Comparison of ENCODE assay signal across 22 cellular contexts in the genomic region with DNA sequence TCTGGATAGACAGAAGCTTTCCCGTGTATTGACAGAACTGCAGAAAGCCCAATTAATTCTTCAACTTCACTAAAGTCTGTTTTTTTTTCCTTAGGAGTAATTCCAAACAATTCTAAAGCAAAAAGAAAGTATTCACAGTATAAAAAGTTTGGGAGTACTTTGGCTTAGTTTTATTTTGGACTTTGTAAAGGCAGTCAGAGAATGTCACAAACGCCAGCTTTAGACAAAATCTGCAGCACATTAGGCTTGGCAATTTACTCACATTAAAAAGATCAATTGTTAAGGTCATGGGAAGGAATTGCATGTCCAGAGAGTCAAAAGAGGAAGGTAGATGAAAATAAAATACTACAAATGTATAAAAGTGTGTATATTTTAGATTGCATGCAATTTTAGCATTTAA. TPM values are rescaled to one million over a fixed set of nuclear protein-coding genes. Genes with fewer than 3 reads are reported as not detected.
DNase-seq lines count a peak whose midpoint lies in the region; ATAC-seq, FAIRE-seq and TF ChIP-seq lines count a peak whose summit lies in the region.
"Had no signal": no experiment of that assay in that cellular context is flagged by ENCODE, and none has a peak within 500 bp of the region (broad histone marks: within the 10 kb centered on the region; RNA-seq: fewer than 3 reads in every experiment).

No MANE protein-coding gene starts in this region.

- H3K27me3 ChIP-seq in liver (ENCODE audit: control insufficient read depth in 4 of 4, insufficient read depth in 4 of 4, low read length in 3 of 4) (no peaks in the 10 kb centered on the region), HepG2 (ENCODE audit: control insufficient read depth in 1 of 2, insufficient read depth in 2 of 2, low read length in 2 of 2) (no peaks in the 10 kb centered on the region)
- H3K27me3 ChIP-seq: BLaER1 had no signal

- no peak overlapping the region for H3K4me3 Mint-ChIP-seq in neural crest cell
- H3K4me3 Mint-ChIP-seq in activated T-helper 17 cell treated with anti-CD3 and anti-CD28 coated beads, Interleukin-2, amount 50 U/mL, for 72 hours = no peak overlapping the region
- no peak overlapping the region for H3K4me3 Mint-ChIP-seq in natural killer cell treated with Interleukin-12 subunit alpha and Interleukin-12 subunit beta and Interleukin-15 and Interleukin-18, amount 100 ng/mL, for 72 hours
- H3K4me3 Mint-ChIP-seq: B cell; CD4-positive, CD25-positive, alpha-beta regulatory T cell; CD8-positive, alpha-beta T cell had no signal

- H3K36me3 Mint-ChIP-seq in neural crest cell (ENCODE audit: low read depth) = peaks cover 13% of the 10 kb centered on the region
- H3K36me3 Mint-ChIP-seq in activated T-helper 17 cell treated with anti-CD3 and anti-CD28 coated beads, Interleukin-2, amount 50 U/mL, for 72 hours (ENCODE audit: low read depth) = no peaks in the 10 kb centered on the region
- no peaks in the 10 kb centered on the region for H3K36me3 Mint-ChIP-seq in natural killer cell treated with Interleukin-12 subunit alpha and Interleukin-12 subunit beta and Interleukin-15 and Interleukin-18, amount 100 ng/mL, for 72 hours
- H3K36me3 Mint-ChIP-seq: CD4-positive, CD25-positive, alpha-beta regulatory T cell; CD8-positive, alpha-beta T cell had no signal

- H3K4me2 ChIP-seq in HepG2 (ENCODE audit: low read depth, low read length) = no peak overlapping the region
- H3K4me2 ChIP-seq: BLaER1 had no signal

- in situ Hi-C loops in HepG2 (cut with HindIII; ENCODE audit: extremely low pct_ligation_motif_present, low pct_unique_long_range_greater_than_20kb) = no loop called here

- H4K20me1 ChIP-seq in HepG2 (ENCODE audit: insufficient read depth, low read length) = no peaks in the 10 kb centered on the region
- H4K20me1 ChIP-seq: BLaER1 had no signal

- FAIRE-seq in HepG2 (lab: Jason Lieb, UNC) = no peak
- FAIRE-seq: A204.1, G401.6, GM12892, H1 had no signal

- no peak overlapping the region for H3K4me3 ChIP-seq in liver (ENCODE audit: low read depth in 1 of 3, low read length in 3 of 3)
- no peak overlapping the region for H3K4me3 ChIP-seq in HepG2 (replicated peaks in 1 of 3; ENCODE audit: insufficient read depth in 1 of 3, low read depth in 2 of 3, low read length in 3 of 3)
- H3K4me3 ChIP-seq: BLaER1, GM23248 had no signal

- CTCF ChIA-PET in HepG2 (lab: Yijun Ruan, JAX; ENCODE audit: low intra/inter-chr PET ratio, low total read pairs) = no interaction called here

- H3K36me3 ChIP-seq in liver (ENCODE audit: control insufficient read depth in 4 of 4, insufficient read depth in 3 of 4, low read depth in 1 of 4, low read length in 3 of 4) (no peaks in the 10 kb centered on the region), HepG2 (replicated peaks in 1 of 2; ENCODE audit: control insufficient read depth in 1 of 2, insufficient read depth in 2 of 2, low read length in 2 of 2) (no peaks in the 10 kb centered on the region)
- H3K36me3 ChIP-seq: BLaER1 had no signal

- POLR2A ChIA-PET in HepG2 (lab: Yijun Ruan, JAX) = no interaction called here

- peaks cover 4% of the 10 kb centered on the region for H3K9me3 Mint-ChIP-seq in neural crest cell
- H3K9me3 Mint-ChIP-seq in activated T-helper 17 cell treated with anti-CD3 and anti-CD28 coated beads, Interleukin-2, amount 50 U/mL, for 72 hours = no peaks in the 10 kb centered on the region
- H3K9me3 Mint-ChIP-seq in natural killer cell treated with Interleukin-12 subunit alpha and Interleukin-12 subunit beta and Interleukin-15 and Interleukin-18, amount 100 ng/mL, for 72 hours = peaks cover 3% of the 10 kb centered on the region
- H3K9me3 Mint-ChIP-seq: CD4-positive, CD25-positive, alpha-beta regulatory T cell; CD8-positive, alpha-beta T cell had no signal

- H3K9ac ChIP-seq in liver (ENCODE audit: low read depth in 1 of 2, low read length in 2 of 2) = peak overlapping the region in 1 of 2 donors; percentile 1
- H3K9ac ChIP-seq in HepG2 (ENCODE audit: insufficient read depth, low read depth, low read length) = no peak overlapping the region
- H3K9ac ChIP-seq: BLaER1, GM23248 had no signal

- TF ChIP-seq CTCF in liver (IDR thresholded peaks at IDR 0.05; ENCODE audit: low read depth, low read length, missing input control) = no peak
- TF ChIP-seq CTCF in HepG2 (CRISPR knock-in tag; IDR thresholded peaks at IDR 0.05) = no peak
- TF ChIP-seq CTCF in neural crest cell (conservative IDR thresholded peaks at IDR 0.05) = no peak

- TF ChIP-seq EP300 in HepG2 (IDR thresholded peaks at IDR 0.05; ENCODE audit: low read depth in 2 of 2, low read length in 2 of 2) (no peak), HepG2 (CRISPR knock-in tag; IDR thresholded peaks at IDR 0.05; ENCODE audit: borderline replicate concordance) (no peak)

- peak overlapping the region; percentile 70 for H3K27ac Mint-ChIP-seq in neural crest cell (ENCODE audit: unreplicated experiment)
- no peak overlapping the region for H3K27ac Mint-ChIP-seq in activated T-helper 17 cell treated with anti-CD3 and anti-CD28 coated beads, Interleukin-2, amount 50 U/mL, for 72 hours
- no peak overlapping the region for H3K27ac Mint-ChIP-seq in natural killer cell treated with Interleukin-12 subunit alpha and Interleukin-12 subunit beta and Interleukin-15 and Interleukin-18, amount 100 ng/mL, for 72 hours
- H3K27ac Mint-ChIP-seq: B cell; CD4-positive, CD25-positive, alpha-beta regulatory T cell; CD8-positive, alpha-beta T cell had no signal

- no peak for DNase-seq in HepG2 (ENCODE audit: low spot score)
- no peak for DNase-seq in neural crest cell (ENCODE audit: low read depth, low spot score)
- peak; percentile 18 for DNase-seq in retina
- no peak for DNase-seq in natural killer cell treated with Interleukin-12 subunit alpha and Interleukin-12 subunit beta and Interleukin-15 and Interleukin-18, amount 100 ng/mL, for 72 hours (ENCODE audit: low spot score)
- DNase-seq: Caco-2; CD4-positive, CD25-positive, alpha-beta regulatory T cell; CD8-positive, alpha-beta T cell; DMS153; DND-41; GM23248; H7; HCEC 1CT had no signal

- no peak overlapping the region for H2AFZ ChIP-seq in HepG2 (ENCODE audit: low read length)
- H2AFZ ChIP-seq: GM23248 had no signal

- WGBS in liver = 32% methylated on average over 2 of the region's 2 CpGs
- WGBS in HepG2 (ENCODE audit: low lambda C conversion rate) = 0% methylated on average over 2 of the region's 2 CpGs

- no peak for ATAC-seq in HepG2
- ATAC-seq in activated T-helper 17 cell treated with anti-CD3 and anti-CD28 coated beads, Interleukin-2, amount 50 U/mL, for 72 hours (replicated peaks) = no peak
- no peak for ATAC-seq in natural killer cell treated with Interleukin-12 subunit alpha and Interleukin-12 subunit beta and Interleukin-15 and Interleukin-18, amount 100 ng/mL, for 72 hours
- ATAC-seq: CD8-positive, alpha-beta T cell had no signal

- no peaks in the 10 kb centered on the region for H3K9me3 ChIP-seq in liver (ENCODE audit: control insufficient read depth in 4 of 4, low read length in 3 of 4)
- no peaks in the 10 kb centered on the region for H3K9me3 ChIP-seq in HepG2 (ENCODE audit: low read length)
- H3K9me3 ChIP-seq: Caco-2 had no signal

- H3K4me1 Mint-ChIP-seq in neural crest cell = peaks cover 33% of the 10 kb centered on the region
- H3K4me1 Mint-ChIP-seq in activated T-helper 17 cell treated with anti-CD3 and anti-CD28 coated beads, Interleukin-2, amount 50 U/mL, for 72 hours = no peaks in the 10 kb centered on the region
- no peaks in the 10 kb centered on the region for H3K4me1 Mint-ChIP-seq in natural killer cell treated with Interleukin-12 subunit alpha and Interleukin-12 subunit beta and Interleukin-15 and Interleukin-18, amount 100 ng/mL, for 72 hours (ENCODE audit: low read depth in 2 of 2)
- H3K4me1 Mint-ChIP-seq: B cell; CD4-positive, CD25-positive, alpha-beta regulatory T cell had no signal

- intact Hi-C loops in HepG2 (cut with micrococcal nuclease; ENCODE audit: unreplicated experiment) = no loop called here

- H3K4me1 ChIP-seq in liver (ENCODE audit: control insufficient read depth in 4 of 4, insufficient read depth in 4 of 4, low read length in 3 of 4) = peaks cover 0 to 16% (median 12%) of the 10 kb centered on the region in 4 donors
- no peaks in the 10 kb centered on the region for H3K4me1 ChIP-seq in HepG2 (ENCODE audit: insufficient read depth, low read length)
- H3K4me1 ChIP-seq: BLaER1, Caco-2 had no signal

- H3K27me3 Mint-ChIP-seq in neural crest cell (ENCODE audit: low read depth) = no peaks in the 10 kb centered on the region
- peaks cover 3% of the 10 kb centered on the region for H3K27me3 Mint-ChIP-seq in activated T-helper 17 cell treated with anti-CD3 and anti-CD28 coated beads, Interleukin-2, amount 50 U/mL, for 72 hours
- no peaks in the 10 kb centered on the region for H3K27me3 Mint-ChIP-seq in natural killer cell treated with Interleukin-12 subunit alpha and Interleukin-12 subunit beta and Interleukin-15 and Interleukin-18, amount 100 ng/mL, for 72 hours
- H3K27me3 Mint-ChIP-seq: B cell; CD4-positive, CD25-positive, alpha-beta regulatory T cell had no signal

- peak overlapping the region in 1 of 2 donors; percentile 23 for H3K27ac ChIP-seq in liver (ENCODE audit: low read depth in 1 of 2, low read length in 2 of 2)
- H3K27ac ChIP-seq in HepG2 (ENCODE audit: extremely low read length, insufficient read depth, low read length) = no peak overlapping the region
- H3K27ac ChIP-seq: 22Rv1, BLaER1, C4-2B, GM23248 had no signal

- no peaks in the 10 kb centered on the region for H3K79me2 ChIP-seq in HepG2 (ENCODE audit: insufficient read depth, low read length)

- BruUV-seq in HepG2 (replicated peaks; lab: Mats Ljungman, UMichigan) = no TSS peak

- TF ChIP-seq RAD21 in liver (IDR thresholded peaks at IDR 0.05) (no peak), HepG2 (CRISPR knock-in tag; IDR thresholded peaks at IDR 0.05) (no peak)

- TF ChIP-seq POLR2A in HepG2 (IDR thresholded peaks at IDR 0.05; ENCODE audit: insufficient read depth in 1 of 2, low read depth in 2 of 2, low read length in 2 of 2) = no peak

RNA-seq across cellular contexts. Expression of a gene that starts 47.5 kb away (rescaled TPM):
- total RNA-seq in liver = 10 to 100 TPM; 24.3 to 95.6 TPM
- polyA plus RNA-seq in liver = 10 to 100 TPM; 22.5 to 27.4 TPM
- total RNA-seq in HepG2 (2016; rRNA removed; fragmentation: Illumina TruSeq; extraction: Trizol) = 22.9 and 30.9 TPM in 2 replicates
- total RNA-seq in HepG2 (2016; cell fraction: cytosol; rRNA removed; fragmentation: Illumina TruSeq; extraction: Trizol; ENCODE audit: low read depth) = 3.7 and 4.0 TPM in 2 replicates
- 20.7 and 31.2 TPM in 2 replicates for total RNA-seq in HepG2 (2016; cell fraction: insoluble cytoplasmic fraction; rRNA removed; fragmentation: Illumina TruSeq; extraction: Trizol)
- 7.5 and 7.8 TPM in 2 replicates for total RNA-seq in HepG2 (2016; cell fraction: membrane; rRNA removed; fragmentation: Illumina TruSeq; extraction: Trizol)
- 23.9 and 24.8 TPM in 2 replicates for total RNA-seq in HepG2 (2016; cell fraction: nucleus; rRNA removed; fragmentation: Illumina TruSeq; extraction: Trizol)
- 31.1 and 36.1 TPM in 2 replicates for polyA plus RNA-seq in HepG2 (2011; rRNA removed)
- polyA plus RNA-seq in HepG2 (2011; cell fraction: cytosol; rRNA removed) = 17.0 and 30.6 TPM in 2 replicates
- polyA plus RNA-seq in HepG2 (2011; cell fraction: nucleus; rRNA removed) = 12.7 and 18.2 TPM in 2 replicates
- polyA plus RNA-seq in HepG2 (2012) = 52.7 and 85.6 TPM in 2 replicates
- polyA plus RNA-seq in HepG2 (2016; cell fraction: cytosol; fragmentation: Illumina TruSeq; extraction: Trizol; ENCODE audit: low read depth) = 1.0 and 1.5 TPM in 2 replicates
- polyA plus RNA-seq in HepG2 (2016; cell fraction: insoluble cytoplasmic fraction; fragmentation: Illumina TruSeq; extraction: Trizol; ENCODE audit: low read depth) = 23.3 and 24.3 TPM in 2 replicates
- polyA plus RNA-seq in HepG2 (2016; cell fraction: membrane; fragmentation: Illumina TruSeq; extraction: Trizol; ENCODE audit: low read depth) = 3.2 and 3.6 TPM in 2 replicates
- 9.5 and 10.1 TPM in 2 replicates for polyA plus RNA-seq in HepG2 (2016; cell fraction: nucleus; fragmentation: Illumina TruSeq; extraction: Trizol; ENCODE audit: insufficient read depth, low read depth)
- 22.1 and 32.2 TPM in 2 replicates for polyA minus RNA-seq in HepG2 (2011; rRNA and poly(A)+ RNA removed; ENCODE audit: low replicate concordance)
- polyA minus RNA-seq in HepG2 (2011; cell fraction: cytosol; rRNA and poly(A)+ RNA removed) = 41.3 and 51.4 TPM in 2 replicates
- polyA minus RNA-seq in HepG2 (2011; cell fraction: nucleus; rRNA and poly(A)+ RNA removed) = 221 and 223 TPM in 2 replicates
- 15.7 and 16.8 TPM in 2 replicates for total RNA-seq in neural crest cell
- 100 to 1,000 TPM in 1 of 2 donors, 10 to 100 TPM in 1; 64.4 to 251 TPM for total RNA-seq in activated T-helper 17 cell treated with anti-CD3 and anti-CD28 coated beads, Interleukin-2, amount 50 U/mL, for 72 hours
- total RNA-seq in natural killer cell treated with Interleukin-12 subunit alpha and Interleukin-12 subunit beta and Interleukin-15 and Interleukin-18, amount 100 ng/mL, for 72 hours = 10 to 100 TPM; 22.3 to 44.3 TPM
